In the genomic region with DNA sequence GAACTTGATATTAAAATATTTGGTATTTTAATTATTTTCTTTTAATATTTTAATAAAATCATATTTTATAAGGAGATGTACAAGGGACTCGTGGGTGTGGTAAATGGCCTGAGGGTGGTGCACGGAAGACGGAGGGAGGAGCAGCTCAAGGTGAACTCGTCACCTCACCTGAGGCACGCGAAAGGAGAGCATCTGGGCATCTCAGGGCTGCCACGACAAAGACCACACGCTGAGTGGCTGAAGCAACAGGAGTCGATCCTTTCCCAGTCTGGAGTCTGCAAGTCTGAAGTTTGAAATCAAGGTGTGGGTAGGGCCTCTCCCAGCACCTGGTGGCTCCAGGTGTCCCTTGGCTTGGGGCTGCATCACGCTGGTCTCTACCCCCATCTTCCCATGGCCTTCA, we compare ENCODE assay signal across 9 cellular contexts. TPM values are rescaled to one million over a fixed set of nuclear protein-coding genes. Genes with fewer than 3 reads are reported as not detected.
"Had no signal": no experiment of that assay in that cellular context is flagged by ENCODE, and none has a peak within 500 bp of the region (broad histone marks: within the 10 kb centered on the region; RNA-seq: fewer than 3 reads in every experiment).

No MANE protein-coding gene starts in this region.

- H3K4me1 ChIP-seq: HAP-1 had no signal

- H3K27ac ChIP-seq: GM23248 had no signal

- ATAC-seq: HCT116, HepG2 had no signal

- FAIRE-seq: HepG2 had no signal

- H3K4me3 ChIP-seq: GM23248, HAP-1 had no signal

- H3K27ac Mint-ChIP-seq: HFFc6, IgD-negative memory B cell had no signal

- H3K9ac ChIP-seq: GM23248 had no signal

- H3K36me3 ChIP-seq: HAP-1 had no signal

- DNase-seq: GM23248, GOT3, H7, HFFc6 had no signal

- H3K4me3 Mint-ChIP-seq: HFFc6, IgD-negative memory B cell had no signal

- H3K27me3 Mint-ChIP-seq: IgD-negative memory B cell had no signal

RNA-seq across cellular contexts. Expression of a gene that starts 39.7 kb away (rescaled TPM):
- total RNA-seq: HepG2, HT-29 had no signal
- polyA plus RNA-seq: HepG2 had no signal
